Comparison of ENCODE assay signal across 8 cellular contexts in genomic region chr15:50686468-50687301, GRCh38. TPM values are rescaled to one million over a fixed set of nuclear protein-coding genes. Genes with fewer than 3 reads are reported as not detected.
DNase-seq lines count a peak whose midpoint lies in the region; ATAC-seq and TF ChIP-seq lines count a peak whose summit lies in the region.

Gene TRPM7 (minus strand): TSS chr15:50686797. CDS start chr15:50686533, 264 bp downstream.

- H3K4me2 ChIP-seq in DND-41 (ENCODE audit: insufficient read depth, low read length) (peak within 1 kb of the TSS; percentile 66), Karpas-422 (ENCODE audit: low read depth, low read length, poor library complexity, severe bottlenecking) (peak within 1 kb of the TSS; percentile 76)

- H3K79me2 ChIP-seq in DND-41 (ENCODE audit: insufficient read depth, low read length) = peaks cover 59% of the 10 kb centered on the region
- H3K79me2 ChIP-seq in Karpas-422 (ENCODE audit: low read length) = peaks cover 48% of the 10 kb centered on the region

- H3K4me3 ChIP-seq in DND-41 (ENCODE audit: low read depth in 1 of 2, low read length in 2 of 2) = peak within 1 kb of the TSS; percentile 99
- H3K4me3 ChIP-seq in Karpas-422 (ENCODE audit: low read length) = peak within 1 kb of the TSS; percentile 100
- peak within 1 kb of the TSS; percentile 72 for H3K4me3 ChIP-seq in RWPE2 (ENCODE audit: severe bottlenecking)

- H3K27ac Mint-ChIP-seq in activated T-helper 2 cell treated with anti-CD3 and anti-CD28 coated beads, Interferon-gamma antibody, Interleukin-2, Interleukin-4, amounts not matched to agents 10 μg/mL and 5 μg/mL and 100 μg/mL, durations not matched to agents 14 hours and 24 hours and 36 hours = peak within 1 kb of the TSS; percentile 98
- peak within 1 kb of the TSS; percentile 84 to 95 for H3K27ac Mint-ChIP-seq in natural killer cell treated with Interleukin-12 subunit alpha and Interleukin-12 subunit beta and Interleukin-15 and Interleukin-18, amount 100 ng/mL, for 72 hours

- peaks cover 44% of the 10 kb centered on the region for H3K4me1 ChIP-seq in DND-41 (ENCODE audit: insufficient read depth, low read length)
- peaks cover 26% of the 10 kb centered on the region for H3K4me1 ChIP-seq in Karpas-422 (ENCODE audit: low read length)
- H3K4me1 ChIP-seq in RWPE2 (ENCODE audit: insufficient read depth, poor library complexity, severe bottlenecking) = peaks cover 21% of the 10 kb centered on the region

- H3K36me3 Mint-ChIP-seq in activated T-helper 2 cell treated with anti-CD3 and anti-CD28 coated beads, Interferon-gamma antibody, Interleukin-2, Interleukin-4, amounts not matched to agents 10 μg/mL and 5 μg/mL and 100 μg/mL, durations not matched to agents 14 hours and 24 hours and 36 hours (ENCODE audit: low read depth) = peaks cover 39% of the 10 kb centered on the region
- peaks cover 5% of the 10 kb centered on the region for H3K36me3 Mint-ChIP-seq in natural killer cell treated with Interleukin-12 subunit alpha and Interleukin-12 subunit beta and Interleukin-15 and Interleukin-18, amount 100 ng/mL, for 72 hours

- no peaks in the 10 kb centered on the region for H3K27me3 ChIP-seq in DND-41 (ENCODE audit: insufficient read depth, low read length, poor library complexity)
- H3K27me3 ChIP-seq in Karpas-422 (ENCODE audit: low read length) = no peaks in the 10 kb centered on the region
- no peaks in the 10 kb centered on the region for H3K27me3 ChIP-seq in RWPE2 (ENCODE audit: insufficient read depth, poor library complexity, severe bottlenecking)

- DNase-seq in DND-41 (peak; percentile 85), Karpas-422 (peak; percentile 97), RWPE2 (ENCODE audit: low spot score) (peak; percentile 89), fibroblast of peridontal ligament (ENCODE audit: extremely low read depth) (peak; percentile 84)
- DNase-seq in activated T-helper 2 cell treated with anti-CD3 and anti-CD28 coated beads, Interferon-gamma antibody, Interleukin-2, Interleukin-4, amounts not matched to agents 10 μg/mL and 5 μg/mL and 100 μg/mL, durations not matched to agents 14 hours and 24 hours and 36 hours (ENCODE audit: low spot score) = peak; percentile 88
- peak; percentile 92 for DNase-seq in natural killer cell treated with Interleukin-12 subunit alpha and Interleukin-12 subunit beta and Interleukin-15 and Interleukin-18, amount 100 ng/mL, for 72 hours (ENCODE audit: low spot score)
- peak; percentile 92 for DNase-seq in stimulated activated naive CD8-positive, alpha-beta T cell treated with anti-CD3 and anti-CD28 coated beads, Interleukin-15, Interleukin-2, amounts not matched to agents 100 U/mL and 50 U/mL, for 24 hours

- H3K9me2 ChIP-seq in Karpas-422 (replicated peaks; ENCODE audit: insufficient read depth, low read length) = no peaks in the 10 kb centered on the region

- ATAC-seq in DND-41 (ENCODE audit: insufficient read depth, low read depth) (peak; percentile 80), GM21825 (IDR thresholded peaks at IDR 0.05; ENCODE audit: unreplicated experiment) (peak; percentile 76), RWPE2 (ENCODE audit: low read depth) (peak; percentile 73)
- peak; percentile 94 to 96 for ATAC-seq in natural killer cell treated with Interleukin-12 subunit alpha and Interleukin-12 subunit beta and Interleukin-15 and Interleukin-18, amount 100 ng/mL, for 72 hours
- ATAC-seq in stimulated activated naive CD8-positive, alpha-beta T cell treated with anti-CD3 and anti-CD28 coated beads, Interleukin-15, Interleukin-2, amounts not matched to agents 100 U/mL and 50 U/mL, for 24 hours = peak; percentile 92

- H2AFZ ChIP-seq in DND-41 (ENCODE audit: low read depth, low read length) (peak within 1 kb of the TSS; percentile 98), Karpas-422 (ENCODE audit: low read length) (peak within 1 kb of the TSS; percentile 99)

- no peak for TF ChIP-seq CTCF in DND-41 (IDR thresholded peaks at IDR 0.05; ENCODE audit: borderline replicate concordance, extremely low read depth, low read length, poor library complexity, severe bottlenecking)
- no peak for TF ChIP-seq CTCF in RWPE2 (IDR thresholded peaks at IDR 0.05; ENCODE audit: poor library complexity, severe bottlenecking)

- peak within 1 kb of the TSS; percentile 93 for H3K9ac ChIP-seq in DND-41 (ENCODE audit: low read depth, low read length)
- peak within 1 kb of the TSS; percentile 99 for H3K9ac ChIP-seq in Karpas-422 (ENCODE audit: low read length)

- intact Hi-C loops in activated T-helper 2 cell treated with anti-CD3 and anti-CD28 coated beads, Interferon-gamma antibody, Interleukin-2, Interleukin-4, amounts not matched to agents 10 μg/mL and 5 μg/mL and 100 μg/mL, durations not matched to agents 14 hours and 24 hours and 36 hours (cut with micrococcal nuclease) = loop anchor here (1.0 to 2.0 kb wide), 3 partner anchors 79 to 221 kb away; partner anchors contain the start of gene SPPL2A

- H3K9me3 Mint-ChIP-seq in activated T-helper 2 cell treated with anti-CD3 and anti-CD28 coated beads, Interferon-gamma antibody, Interleukin-2, Interleukin-4, amounts not matched to agents 10 μg/mL and 5 μg/mL and 100 μg/mL, durations not matched to agents 14 hours and 24 hours and 36 hours = no peaks in the 10 kb centered on the region
- H3K9me3 Mint-ChIP-seq in natural killer cell treated with Interleukin-12 subunit alpha and Interleukin-12 subunit beta and Interleukin-15 and Interleukin-18, amount 100 ng/mL, for 72 hours = no peaks in the 10 kb centered on the region

- H3K27ac ChIP-seq in DND-41 (ENCODE audit: low read length) = peak within 1 kb of the TSS; percentile 96
- peak within 1 kb of the TSS; percentile 76 for H3K27ac ChIP-seq in Karpas-422 (ENCODE audit: low read length)
- peak within 1 kb of the TSS; percentile 70 for H3K27ac ChIP-seq in RWPE2 (ENCODE audit: poor library complexity, severe bottlenecking)

- H3K27me3 Mint-ChIP-seq in activated T-helper 2 cell treated with anti-CD3 and anti-CD28 coated beads, Interferon-gamma antibody, Interleukin-2, Interleukin-4, amounts not matched to agents 10 μg/mL and 5 μg/mL and 100 μg/mL, durations not matched to agents 14 hours and 24 hours and 36 hours (ENCODE audit: low read depth) = no peaks in the 10 kb centered on the region
- H3K27me3 Mint-ChIP-seq in natural killer cell treated with Interleukin-12 subunit alpha and Interleukin-12 subunit beta and Interleukin-15 and Interleukin-18, amount 100 ng/mL, for 72 hours = no peaks in the 10 kb centered on the region

- peak within 1 kb of the TSS; percentile 99 for H3K4me3 Mint-ChIP-seq in activated T-helper 2 cell treated with anti-CD3 and anti-CD28 coated beads, Interferon-gamma antibody, Interleukin-2, Interleukin-4, amounts not matched to agents 10 μg/mL and 5 μg/mL and 100 μg/mL, durations not matched to agents 14 hours and 24 hours and 36 hours (ENCODE audit: low read depth)
- H3K4me3 Mint-ChIP-seq in natural killer cell treated with Interleukin-12 subunit alpha and Interleukin-12 subunit beta and Interleukin-15 and Interleukin-18, amount 100 ng/mL, for 72 hours = peak within 1 kb of the TSS; percentile 85

- peaks cover 24% of the 10 kb centered on the region; the same call in 1 of the 2 replicates for H4K20me1 ChIP-seq in DND-41 (ENCODE audit: insufficient read depth, low read length)
- peaks cover 20% of the 10 kb centered on the region; the same call in 1 of the 2 replicates for H4K20me1 ChIP-seq in Karpas-422 (ENCODE audit: insufficient read depth, low read depth, low read length)

- H3K9me3 ChIP-seq in DND-41 (ENCODE audit: insufficient read depth, low read length, severe bottlenecking) = no peaks in the 10 kb centered on the region
- no peaks in the 10 kb centered on the region for H3K9me3 ChIP-seq in Karpas-422 (ENCODE audit: low read length)
- no peaks in the 10 kb centered on the region for H3K9me3 ChIP-seq in RWPE2 (ENCODE audit: severe bottlenecking)

- peaks cover 37% of the 10 kb centered on the region for H3K4me1 Mint-ChIP-seq in activated T-helper 2 cell treated with anti-CD3 and anti-CD28 coated beads, Interferon-gamma antibody, Interleukin-2, Interleukin-4, amounts not matched to agents 10 μg/mL and 5 μg/mL and 100 μg/mL, durations not matched to agents 14 hours and 24 hours and 36 hours (ENCODE audit: low read depth)
- H3K4me1 Mint-ChIP-seq in natural killer cell treated with Interleukin-12 subunit alpha and Interleukin-12 subunit beta and Interleukin-15 and Interleukin-18, amount 100 ng/mL, for 72 hours (ENCODE audit: low read depth in 2 of 2) = peaks cover 38 to 41% of the 10 kb centered on the region in 2 donors

- H3K36me3 ChIP-seq in DND-41 (ENCODE audit: insufficient read depth, low read length) = peaks cover 28% of the 10 kb centered on the region
- H3K36me3 ChIP-seq in Karpas-422 (ENCODE audit: insufficient read depth, low read length) = peaks cover 6% of the 10 kb centered on the region
- peaks cover 34% of the 10 kb centered on the region for H3K36me3 ChIP-seq in RWPE2 (ENCODE audit: low read depth)

RNA-seq across cellular contexts. Expression of gene TRPM7, which starts in this region (rescaled TPM):
- 39.0 and 64.6 TPM in 2 replicates for total RNA-seq in Karpas-422 (2014; rRNA removed; shearing (Covaris generic); ENCODE audit: low replicate concordance)
- 42.3 and 43.1 TPM in 2 replicates for total RNA-seq in activated T-helper 2 cell treated with anti-CD3 and anti-CD28 coated beads, Interferon-gamma antibody, Interleukin-2, Interleukin-4, amounts not matched to agents 10 μg/mL and 5 μg/mL and 100 μg/mL, durations not matched to agents 14 hours and 24 hours and 36 hours
- total RNA-seq in natural killer cell treated with Interleukin-12 subunit alpha and Interleukin-12 subunit beta and Interleukin-15 and Interleukin-18, amount 100 ng/mL, for 72 hours = 10 to 100 TPM; 31.7 to 64.0 TPM

Comparison
In these comparisons a context has a peak if more than half of its experiments do, and no peak if none do; other contexts are left out.
1. Peak in every context shown above with its lines: DNase-seq, ATAC-seq, H3K4me3 ChIP-seq and H3K27ac ChIP-seq.